1 cellular context compared by ENCODE assay signal in genomic region chr12:47795814-47796411, GRCh38.
TF ChIP-seq lines count a peak whose summit lies in the region.

No MANE protein-coding gene starts in this region.

TF ChIP-seq in HepG2, 621 proteins besides CTCF, POLR2A, EP300 and RAD21:
- TF ChIP-seq YEATS4 (CRISPR knock-in tag; IDR thresholded peaks at IDR 0.05; ENCODE audit: borderline replicate concordance) (no peak), SMAD1 (CRISPR knock-in tag; IDR thresholded peaks at IDR 0.05; ENCODE audit: borderline replicate concordance, low read depth) (no peak), ZBTB33 (CRISPR knock-in tag; IDR thresholded peaks at IDR 0.05) (no peak), ZNF784 (CRISPR knock-in tag; IDR thresholded peaks at IDR 0.05; ENCODE audit: borderline replicate concordance) (no peak), HDAC1 (CRISPR knock-in tag; IDR thresholded peaks at IDR 0.05) (no peak), MIER2 (CRISPR knock-in tag; IDR thresholded peaks at IDR 0.05) (no peak), SMYD3 (CRISPR knock-in tag; IDR thresholded peaks at IDR 0.05) (no peak), FOXP1 (IDR thresholded peaks at IDR 0.05) (no peak), FOXP1 (CRISPR knock-in tag; IDR thresholded peaks at IDR 0.05) (no peak), POGZ (CRISPR knock-in tag; IDR thresholded peaks at IDR 0.05) (no peak), ZKSCAN8 (CRISPR knock-in tag; IDR thresholded peaks at IDR 0.05; ENCODE audit: borderline replicate concordance) (no peak)
